17 cellular contexts compared by ENCODE assay signal in the genomic region with DNA sequence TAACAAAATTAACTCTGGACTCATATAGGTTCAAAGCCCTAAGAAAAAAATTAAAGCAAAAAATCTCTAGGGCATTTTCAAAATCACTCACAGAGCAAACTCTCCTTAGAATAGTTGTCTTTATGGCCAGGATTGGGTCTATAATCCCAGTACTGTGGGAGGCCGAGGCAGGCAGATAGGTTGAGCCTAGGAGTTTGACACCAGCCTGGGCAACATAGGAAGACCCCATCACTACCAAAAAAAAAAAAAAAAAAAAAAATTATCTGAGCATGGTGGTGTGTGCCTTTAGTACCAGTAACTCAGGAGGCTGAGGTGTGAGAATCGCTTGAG.
DNase-seq lines count a peak whose midpoint lies in the region; ATAC-seq and TF ChIP-seq lines count a peak whose summit lies in the region.
"Had no signal": no experiment of that assay in that cellular context is flagged by ENCODE, and none has a peak within 500 bp of the region (broad histone marks: within the 10 kb centered on the region; RNA-seq: fewer than 3 reads in every experiment).

No MANE protein-coding gene starts in this region.

- WGBS in smooth muscle cell (ENCODE audit: low lambda C conversion rate), result 68% methylated on average over 2 of the region's 2 CpGs

- ATAC-seq in activated T-cell treated with anti-CD3 and anti-CD28 coated beads, Interleukin-2, amount 50 U/mL, for 72 hours (replicated peaks in 1 of 2), result no peak
- ATAC-seq in HG03571 (IDR thresholded peaks at IDR 0.05; ENCODE audit: unreplicated experiment), result no peak
- ATAC-seq: naive thymus-derived CD8-positive, alpha-beta T cell had no signal

- peaks cover 11% of the 10 kb centered on the region for H3K4me1 Mint-ChIP-seq in activated T-cell treated with anti-CD3 and anti-CD28 coated beads, Interleukin-2, amount 50 U/mL, for 72 hours (ENCODE audit: low read depth)
- peaks cover 33% of the 10 kb centered on the region for H3K4me1 Mint-ChIP-seq in dendritic cell treated with granulocyte-macrophage colony-stimulating factor and Interleukin-4, amounts not matched to agents 40 ng/mL and 50 ng/mL, for 4 days (ENCODE audit: low read depth)

- peaks cover 2 to 3% of the 10 kb centered on the region in 2 donors for H3K9me3 Mint-ChIP-seq in activated T-cell treated with anti-CD3 and anti-CD28 coated beads, Interleukin-2, amount 50 U/mL, for 72 hours
- no peaks in the 10 kb centered on the region for H3K9me3 Mint-ChIP-seq in dendritic cell treated with granulocyte-macrophage colony-stimulating factor and Interleukin-4, amounts not matched to agents 40 ng/mL and 50 ng/mL, for 4 days
- H3K9me3 Mint-ChIP-seq: activated T-cell treated with anti-CD3 and anti-CD28 coated beads, Interleukin-2, amount 50 U/mL, for 24 hours; endodermal cell; naive thymus-derived CD8-positive, alpha-beta T cell had no signal

- no peaks in the 10 kb centered on the region for H3K27me3 Mint-ChIP-seq in activated T-cell treated with anti-CD3 and anti-CD28 coated beads, Interleukin-2, amount 50 U/mL, for 72 hours (ENCODE audit: low read depth)
- H3K27me3 Mint-ChIP-seq in dendritic cell treated with granulocyte-macrophage colony-stimulating factor and Interleukin-4, amounts not matched to agents 40 ng/mL and 50 ng/mL, for 4 days, result no peaks in the 10 kb centered on the region
- H3K27me3 Mint-ChIP-seq: activated CD4-positive, alpha-beta T cell treated with anti-CD3 and anti-CD28 coated beads for 36 hours; activated T-cell treated with anti-CD3 and anti-CD28 coated beads, Interleukin-2, amount 50 U/mL, for 24 hours; naive thymus-derived CD8-positive, alpha-beta T cell had no signal

- H3K27ac Mint-ChIP-seq in activated T-cell treated with anti-CD3 and anti-CD28 coated beads, Interleukin-2, amount 50 U/mL, for 72 hours, result peak overlapping the region; percentile 86
- H3K27ac Mint-ChIP-seq in dendritic cell treated with granulocyte-macrophage colony-stimulating factor and Interleukin-4, amounts not matched to agents 40 ng/mL and 50 ng/mL, for 4 days, result peak overlapping the region; percentile 26
- H3K27ac Mint-ChIP-seq: endodermal cell had no signal

- H3K4me2 ChIP-seq in PC-9 (no peak overlapping the region), smooth muscle cell (peak overlapping the region; percentile 41)

- no peak for TF ChIP-seq CTCF in PC-9 (conservative IDR thresholded peaks at IDR 0.05)
- no peak for TF ChIP-seq CTCF in smooth muscle cell (IDR thresholded peaks at IDR 0.05; ENCODE audit: borderline replicate concordance, insufficient read depth, poor library complexity, severe bottlenecking)

- H3K4me3 ChIP-seq in PC-9, result no peak overlapping the region
- no peak overlapping the region for H3K4me3 ChIP-seq in smooth muscle cell
- H3K4me3 ChIP-seq: lower lobe of right lung had no signal

- no peaks in the 10 kb centered on the region for H3K9me2 ChIP-seq in PC-9 (ENCODE audit: insufficient read depth)

- no peak overlapping the region for H3K9ac ChIP-seq in smooth muscle cell (ENCODE audit: low read depth)

- H4K20me1 ChIP-seq in PC-9 (ENCODE audit: insufficient read depth) (no peaks in the 10 kb centered on the region), smooth muscle cell (ENCODE audit: low read depth) (no peaks in the 10 kb centered on the region)

- H3K79me2 ChIP-seq in PC-9 (ENCODE audit: low read depth) (no peaks in the 10 kb centered on the region), smooth muscle cell (ENCODE audit: low read depth) (no peaks in the 10 kb centered on the region)

- POLR2A ChIA-PET in PC-9 (lab: Charles Lee; ENCODE audit: unreplicated experiment), result no interaction called here

- peaks cover 16% of the 10 kb centered on the region for H3K4me1 ChIP-seq in PC-9 (replicated peaks; ENCODE audit: insufficient read depth)
- H3K4me1 ChIP-seq in smooth muscle cell (ENCODE audit: low read depth), result peaks cover 18% of the 10 kb centered on the region

- H3K9me3 ChIP-seq in PC-9 (ENCODE audit: insufficient read depth, low read depth), result no peaks in the 10 kb centered on the region
- no peaks in the 10 kb centered on the region for H3K9me3 ChIP-seq in smooth muscle cell (replicated peaks; ENCODE audit: low read depth)
- H3K9me3 ChIP-seq: lower lobe of right lung had no signal

- H3K27ac ChIP-seq in PC-9, result peak overlapping the region; percentile 62
- peak overlapping the region; percentile 44 for H3K27ac ChIP-seq in smooth muscle cell (ENCODE audit: low read depth)
- H3K27ac ChIP-seq: lower lobe of right lung had no signal

- intact Hi-C loops in PC-9 (cut with micrococcal nuclease; ENCODE audit: unreplicated experiment), result no loop called here
- intact Hi-C loops in dendritic cell treated with granulocyte-macrophage colony-stimulating factor and Interleukin-4, amounts not matched to agents 40 ng/mL and 50 ng/mL, for 4 days (cut with micrococcal nuclease), result loop anchor here (10.0 kb wide), 1 partner anchor 377 kb away; a partner anchor contains a TSS

- peak overlapping the region; percentile 9 to 52 for H3K4me3 Mint-ChIP-seq in activated T-cell treated with anti-CD3 and anti-CD28 coated beads, Interleukin-2, amount 50 U/mL, for 72 hours
- no peak overlapping the region for H3K4me3 Mint-ChIP-seq in dendritic cell treated with granulocyte-macrophage colony-stimulating factor and Interleukin-4, amounts not matched to agents 40 ng/mL and 50 ng/mL, for 4 days
- H3K4me3 Mint-ChIP-seq: activated CD4-positive, alpha-beta T cell treated with anti-CD3 and anti-CD28 coated beads for 36 hours; activated T-cell treated with anti-CD3 and anti-CD28 coated beads, Interleukin-2, amount 50 U/mL, for 24 hours; endodermal cell had no signal

- DNase-seq in activated T-cell treated with anti-CD3 and anti-CD28 coated beads, Interleukin-2, amount 50 U/mL, for 72 hours, result no peak
- no peak for DNase-seq in activated T-cell treated with anti-CD3 and anti-CD28 coated beads, Interleukin-2, amount 50 U/mL, for 48 hours
- DNase-seq in PC-9 (no peak), smooth muscle cell (lab: John Stamatoyannopoulos, UW; ENCODE audit: unreplicated experiment) (no peak), NCI-H748 treated with DMSO at 0.1 percent for 48 hours (lab: John Stamatoyannopoulos, UW) (no peak), NCI-H128 (lab: John Stamatoyannopoulos, UW; ENCODE audit: unreplicated experiment) (no peak)
- DNase-seq: activated CD4-positive, alpha-beta T cell treated with anti-CD3 and anti-CD28 coated beads for 36 hours; activated T-cell treated with anti-CD3 and anti-CD28 coated beads, Interleukin-2, amount 50 U/mL, for 24 hours; cerebellar nuclear complex; COR-L47; endodermal cell; foreskin melanocyte; lower lobe of right lung; naive thymus-derived CD8-positive, alpha-beta T cell; NCI-H146 had no signal

- H3F3A ChIP-seq in PC-9 (ENCODE audit: insufficient read depth, low read depth) (peaks cover 8% of the 10 kb centered on the region; the same call in 1 of the 2 replicates), smooth muscle cell (ENCODE audit: low read depth) (peaks cover 13% of the 10 kb centered on the region)

- H3K36me3 ChIP-seq in PC-9 (ENCODE audit: low read depth), result no peaks in the 10 kb centered on the region
- no peaks in the 10 kb centered on the region for H3K36me3 ChIP-seq in smooth muscle cell (ENCODE audit: low read depth)
- H3K36me3 ChIP-seq: lower lobe of right lung had no signal

- H3K27me3 ChIP-seq in PC-9 (ENCODE audit: insufficient read depth, low read depth) (no peaks in the 10 kb centered on the region), smooth muscle cell (ENCODE audit: low read depth) (no peaks in the 10 kb centered on the region)

- no TSS peak for BruUV-seq in PC-9 (replicated peaks; lab: Mats Ljungman, UMichigan)

- H3K36me3 Mint-ChIP-seq in activated T-cell treated with anti-CD3 and anti-CD28 coated beads, Interleukin-2, amount 50 U/mL, for 72 hours (ENCODE audit: insufficient read depth in 2 of 2), result peaks cover 3 to 4% of the 10 kb centered on the region in 2 donors
- no peaks in the 10 kb centered on the region for H3K36me3 Mint-ChIP-seq in dendritic cell treated with granulocyte-macrophage colony-stimulating factor and Interleukin-4, amounts not matched to agents 40 ng/mL and 50 ng/mL, for 4 days (ENCODE audit: low read depth)
- H3K36me3 Mint-ChIP-seq: naive thymus-derived CD8-positive, alpha-beta T cell had no signal

- H2AFZ ChIP-seq in PC-9 (no peak overlapping the region), smooth muscle cell (ENCODE audit: low read depth) (no peak overlapping the region)

- CTCF ChIA-PET in PC-9 (lab: Charles Lee), result no interaction called here
